Comparison of ENCODE assay signal across 1 cellular context in the genomic region with DNA sequence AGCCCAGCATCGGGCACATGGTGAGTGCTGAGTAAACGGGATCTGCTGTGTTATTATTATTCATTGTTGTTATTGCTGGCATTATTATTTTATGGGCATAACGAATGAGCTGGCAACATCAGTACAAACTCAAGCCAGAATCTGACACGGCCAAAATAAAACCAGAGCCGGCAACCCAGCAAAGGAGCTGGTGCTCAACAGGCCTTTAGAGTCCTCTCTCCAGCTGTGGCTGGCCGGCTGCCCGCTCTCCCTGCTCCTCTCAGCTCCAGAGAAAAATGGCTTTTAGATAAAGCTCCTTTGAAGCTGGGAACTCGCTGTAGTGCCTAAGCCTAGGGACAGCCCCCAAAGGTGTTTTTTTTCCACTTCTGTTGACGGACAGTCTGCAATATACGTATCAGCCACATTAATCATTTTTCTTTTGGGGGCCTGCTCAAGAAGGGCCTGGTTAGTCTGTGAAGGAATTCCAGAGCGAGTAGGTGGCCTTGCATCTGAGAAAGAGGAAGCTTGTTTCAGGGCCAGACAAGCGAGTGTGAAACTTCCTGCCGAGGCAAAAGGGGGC.
TF ChIP-seq lines count a peak whose summit lies in the region.

No MANE protein-coding gene starts in this region.

TF ChIP-seq in K562, 482 proteins besides CTCF, POLR2A, EP300 and RAD21 (continued from another document):
- TF ChIP-seq, protein P1, sequence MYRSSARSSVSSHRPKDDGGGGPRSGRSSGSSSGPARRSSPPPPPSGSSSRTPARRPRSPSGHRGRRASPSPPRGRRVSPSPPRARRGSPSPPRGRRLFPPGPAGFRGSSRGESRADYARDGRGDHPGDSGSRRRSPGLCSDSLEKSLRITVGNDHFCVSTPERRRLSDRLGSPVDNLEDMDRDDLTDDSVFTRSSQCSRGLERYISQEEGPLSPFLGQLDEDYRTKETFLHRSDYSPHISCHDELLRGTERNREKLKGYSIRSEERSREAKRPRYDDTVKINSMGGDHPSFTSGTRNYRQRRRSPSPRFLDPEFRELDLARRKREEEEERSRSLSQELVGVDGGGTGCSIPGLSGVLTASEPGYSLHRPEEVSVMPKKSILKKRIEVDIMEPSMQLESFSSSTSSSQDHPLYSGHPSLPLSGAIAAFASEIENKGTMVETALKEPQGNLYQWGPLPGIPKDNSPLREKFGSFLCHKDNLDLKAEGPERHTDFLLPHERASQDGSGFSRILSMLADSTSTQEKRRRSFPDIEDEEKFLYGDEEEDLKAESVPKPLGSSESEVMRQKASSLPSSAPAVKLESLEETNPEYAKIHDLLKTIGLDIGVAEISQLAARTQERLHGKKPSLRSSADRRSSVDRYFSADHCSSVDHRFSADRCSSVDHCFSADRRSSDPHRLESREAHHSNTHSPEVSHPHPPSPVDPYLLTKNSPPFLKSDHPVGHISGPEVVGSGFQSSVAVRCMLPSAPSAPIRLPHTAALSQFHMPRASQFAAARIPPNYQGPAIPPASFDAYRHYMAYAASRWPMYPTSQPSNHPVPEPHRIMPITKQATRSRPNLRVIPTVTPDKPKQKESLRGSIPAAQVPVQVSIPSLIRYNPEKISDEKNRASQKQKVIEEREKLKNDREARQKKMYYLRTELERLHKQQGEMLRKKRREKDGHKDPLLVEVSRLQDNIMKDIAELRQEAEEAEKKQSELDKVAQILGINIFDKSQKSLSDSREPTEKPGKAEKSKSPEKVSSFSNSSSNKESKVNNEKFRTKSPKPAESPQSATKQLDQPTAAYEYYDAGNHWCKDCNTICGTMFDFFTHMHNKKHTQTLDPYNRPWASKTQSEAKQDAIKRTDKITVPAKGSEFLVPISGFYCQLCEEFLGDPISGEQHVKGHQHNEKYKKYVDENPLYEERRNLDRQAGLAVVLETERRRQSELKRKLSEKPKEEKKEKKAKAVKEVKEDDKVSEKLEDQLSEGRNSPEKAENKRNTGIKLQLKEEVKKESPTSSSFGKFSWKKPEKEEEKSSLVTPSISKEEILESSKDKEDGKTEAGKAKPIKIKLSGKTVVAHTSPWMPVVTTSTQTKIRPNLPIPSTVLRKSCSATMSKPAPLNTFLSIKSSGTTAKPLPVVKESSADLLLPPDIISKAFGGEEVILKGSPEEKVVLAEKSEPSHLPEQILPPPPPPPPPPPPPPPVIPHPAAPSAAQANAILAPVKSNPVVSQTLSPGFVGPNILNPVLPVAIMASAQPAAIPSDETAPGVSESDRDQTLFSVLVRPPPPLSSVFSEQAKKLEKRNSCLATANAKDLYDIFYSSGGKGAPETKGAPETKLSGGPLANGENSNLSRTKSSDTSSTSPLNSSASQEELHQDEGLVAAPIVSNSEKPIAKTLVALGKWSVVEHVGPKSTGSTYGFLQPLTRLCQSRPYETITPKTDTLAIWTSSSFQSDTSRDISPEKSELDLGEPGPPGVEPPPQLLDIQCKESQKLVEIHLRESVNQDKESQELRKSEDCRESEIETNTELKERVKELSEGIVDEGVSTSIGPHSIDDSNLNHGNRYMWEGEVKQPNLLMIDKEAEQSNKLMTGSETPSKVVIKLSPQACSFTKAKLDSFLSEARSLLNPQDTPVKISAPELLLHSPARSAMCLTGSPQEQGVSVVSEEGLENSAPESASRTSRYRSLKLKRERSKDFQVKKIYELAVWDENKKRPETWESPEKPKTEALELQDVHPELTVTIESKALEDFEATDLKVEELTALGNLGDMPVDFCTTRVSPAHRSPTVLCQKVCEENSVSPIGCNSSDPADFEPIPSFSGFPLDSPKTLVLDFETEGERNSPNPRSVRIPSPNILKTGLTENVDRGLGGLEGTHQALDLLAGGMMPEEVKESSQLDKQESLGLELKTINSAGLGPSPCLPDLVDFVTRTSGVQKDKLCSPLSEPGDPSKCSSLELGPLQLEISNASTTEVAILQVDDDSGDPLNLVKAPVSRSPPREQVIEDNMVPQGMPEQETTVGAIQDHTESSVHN (IDR thresholded peaks at IDR 0.05; ENCODE audit: borderline replicate concordance in 1 of 2, low read depth in 1 of 2), result no peak
- TF ChIP-seq, protein P2, sequence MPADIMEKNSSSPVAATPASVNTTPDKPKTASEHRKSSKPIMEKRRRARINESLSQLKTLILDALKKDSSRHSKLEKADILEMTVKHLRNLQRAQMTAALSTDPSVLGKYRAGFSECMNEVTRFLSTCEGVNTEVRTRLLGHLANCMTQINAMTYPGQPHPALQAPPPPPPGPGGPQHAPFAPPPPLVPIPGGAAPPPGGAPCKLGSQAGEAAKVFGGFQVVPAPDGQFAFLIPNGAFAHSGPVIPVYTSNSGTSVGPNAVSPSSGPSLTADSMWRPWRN (IDR thresholded peaks at IDR 0.05; ENCODE audit: low read depth), result no peak
- TF ChIP-seq SMAD2 (IDR thresholded peaks at IDR 0.05; ENCODE audit: low read depth, low read length), result no peak
- TF ChIP-seq MIER1 (IDR thresholded peaks at IDR 0.05; ENCODE audit: low read depth), result no peak
- no peak for TF ChIP-seq FOXJ3 (CRISPR knock-in tag; IDR thresholded peaks at IDR 0.05)
- no peak for TF ChIP-seq SIX5 (IDR thresholded peaks at IDR 0.05; ENCODE audit: borderline replicate concordance in 1 of 2, insufficient read depth in 1 of 2, low read depth in 1 of 2, low read length in 2 of 2)
- TF ChIP-seq, protein P3, sequence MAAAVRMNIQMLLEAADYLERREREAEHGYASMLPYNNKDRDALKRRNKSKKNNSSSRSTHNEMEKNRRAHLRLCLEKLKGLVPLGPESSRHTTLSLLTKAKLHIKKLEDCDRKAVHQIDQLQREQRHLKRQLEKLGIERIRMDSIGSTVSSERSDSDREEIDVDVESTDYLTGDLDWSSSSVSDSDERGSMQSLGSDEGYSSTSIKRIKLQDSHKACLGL (CRISPR knock-in tag; IDR thresholded peaks at IDR 0.05; ENCODE audit: borderline replicate concordance, poor library complexity, severe bottlenecking), result no peak
- TF ChIP-seq, protein P4, sequence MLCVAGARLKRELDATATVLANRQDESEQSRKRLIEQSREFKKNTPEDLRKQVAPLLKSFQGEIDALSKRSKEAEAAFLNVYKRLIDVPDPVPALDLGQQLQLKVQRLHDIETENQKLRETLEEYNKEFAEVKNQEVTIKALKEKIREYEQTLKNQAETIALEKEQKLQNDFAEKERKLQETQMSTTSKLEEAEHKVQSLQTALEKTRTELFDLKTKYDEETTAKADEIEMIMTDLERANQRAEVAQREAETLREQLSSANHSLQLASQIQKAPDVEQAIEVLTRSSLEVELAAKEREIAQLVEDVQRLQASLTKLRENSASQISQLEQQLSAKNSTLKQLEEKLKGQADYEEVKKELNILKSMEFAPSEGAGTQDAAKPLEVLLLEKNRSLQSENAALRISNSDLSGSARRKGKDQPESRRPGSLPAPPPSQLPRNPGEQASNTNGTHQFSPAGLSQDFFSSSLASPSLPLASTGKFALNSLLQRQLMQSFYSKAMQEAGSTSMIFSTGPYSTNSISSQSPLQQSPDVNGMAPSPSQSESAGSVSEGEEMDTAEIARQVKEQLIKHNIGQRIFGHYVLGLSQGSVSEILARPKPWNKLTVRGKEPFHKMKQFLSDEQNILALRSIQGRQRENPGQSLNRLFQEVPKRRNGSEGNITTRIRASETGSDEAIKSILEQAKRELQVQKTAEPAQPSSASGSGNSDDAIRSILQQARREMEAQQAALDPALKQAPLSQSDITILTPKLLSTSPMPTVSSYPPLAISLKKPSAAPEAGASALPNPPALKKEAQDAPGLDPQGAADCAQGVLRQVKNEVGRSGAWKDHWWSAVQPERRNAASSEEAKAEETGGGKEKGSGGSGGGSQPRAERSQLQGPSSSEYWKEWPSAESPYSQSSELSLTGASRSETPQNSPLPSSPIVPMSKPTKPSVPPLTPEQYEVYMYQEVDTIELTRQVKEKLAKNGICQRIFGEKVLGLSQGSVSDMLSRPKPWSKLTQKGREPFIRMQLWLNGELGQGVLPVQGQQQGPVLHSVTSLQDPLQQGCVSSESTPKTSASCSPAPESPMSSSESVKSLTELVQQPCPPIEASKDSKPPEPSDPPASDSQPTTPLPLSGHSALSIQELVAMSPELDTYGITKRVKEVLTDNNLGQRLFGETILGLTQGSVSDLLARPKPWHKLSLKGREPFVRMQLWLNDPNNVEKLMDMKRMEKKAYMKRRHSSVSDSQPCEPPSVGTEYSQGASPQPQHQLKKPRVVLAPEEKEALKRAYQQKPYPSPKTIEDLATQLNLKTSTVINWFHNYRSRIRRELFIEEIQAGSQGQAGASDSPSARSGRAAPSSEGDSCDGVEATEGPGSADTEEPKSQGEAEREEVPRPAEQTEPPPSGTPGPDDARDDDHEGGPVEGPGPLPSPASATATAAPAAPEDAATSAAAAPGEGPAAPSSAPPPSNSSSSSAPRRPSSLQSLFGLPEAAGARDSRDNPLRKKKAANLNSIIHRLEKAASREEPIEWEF (CRISPR knock-in tag; IDR thresholded peaks at IDR 0.05), result no peak
- TF ChIP-seq, protein P5, sequence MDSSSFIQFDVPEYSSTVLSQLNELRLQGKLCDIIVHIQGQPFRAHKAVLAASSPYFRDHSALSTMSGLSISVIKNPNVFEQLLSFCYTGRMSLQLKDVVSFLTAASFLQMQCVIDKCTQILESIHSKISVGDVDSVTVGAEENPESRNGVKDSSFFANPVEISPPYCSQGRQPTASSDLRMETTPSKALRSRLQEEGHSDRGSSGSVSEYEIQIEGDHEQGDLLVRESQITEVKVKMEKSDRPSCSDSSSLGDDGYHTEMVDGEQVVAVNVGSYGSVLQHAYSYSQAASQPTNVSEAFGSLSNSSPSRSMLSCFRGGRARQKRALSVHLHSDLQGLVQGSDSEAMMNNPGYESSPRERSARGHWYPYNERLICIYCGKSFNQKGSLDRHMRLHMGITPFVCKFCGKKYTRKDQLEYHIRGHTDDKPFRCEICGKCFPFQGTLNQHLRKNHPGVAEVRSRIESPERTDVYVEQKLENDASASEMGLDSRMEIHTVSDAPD (CRISPR knock-in tag; IDR thresholded peaks at IDR 0.05), result no peak
